Comparison of ENCODE assay signal across 22 cellular contexts in the genomic region with DNA sequence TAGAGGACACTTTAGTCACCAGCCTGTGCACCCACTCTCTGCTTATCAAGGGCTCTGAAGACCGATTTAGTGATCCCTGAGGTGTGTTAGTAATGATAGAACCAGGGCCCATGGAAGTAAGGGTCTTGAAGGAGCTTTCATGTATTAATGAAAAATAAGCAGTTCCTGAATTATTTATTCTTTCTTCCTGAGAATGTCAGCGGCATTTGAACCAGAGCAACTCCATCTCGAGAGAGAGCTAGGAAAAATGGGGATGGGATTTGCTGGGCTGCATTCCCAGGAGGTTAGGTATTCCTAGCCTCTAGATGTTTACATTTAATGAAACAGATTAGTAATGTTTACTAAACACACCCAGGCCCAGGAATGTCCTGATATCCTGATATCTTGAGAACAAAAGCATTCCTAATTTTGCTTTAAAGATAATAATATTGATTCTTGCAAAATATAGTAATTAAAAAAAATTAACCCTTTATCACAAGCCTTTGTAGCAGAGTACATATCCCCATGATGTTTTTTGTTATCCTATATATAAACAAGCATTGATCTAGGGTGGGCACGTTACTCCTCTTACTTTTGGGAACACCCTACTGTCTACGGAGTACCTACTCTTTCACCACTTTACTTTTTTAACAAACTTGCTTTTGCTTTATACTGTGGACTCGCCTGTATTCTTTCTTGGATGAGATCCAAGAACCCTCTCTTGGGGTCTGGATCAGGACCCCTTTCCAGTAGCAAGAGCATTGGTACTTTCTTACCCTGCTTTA.
DNase-seq lines count a peak whose midpoint lies in the region; ATAC-seq and TF ChIP-seq lines count a peak whose summit lies in the region.
"Had no signal": no experiment of that assay in that cellular context is flagged by ENCODE, and none has a peak within 500 bp of the region (broad histone marks: within the 10 kb centered on the region; RNA-seq: fewer than 3 reads in every experiment).

No MANE protein-coding gene starts in this region.

- no peak overlapping the region for H3K4me3 Mint-ChIP-seq in MCF 10A (ENCODE audit: unreplicated experiment)
- H3K4me3 Mint-ChIP-seq: activated CD8-positive, alpha-beta memory T cell treated with anti-CD3 and anti-CD28 coated beads, Interleukin-2, amount 10 ng/mL, durations not matched to agents 7 days and 5 days; CD14-positive monocyte; naive thymus-derived CD4-positive, alpha-beta T cell; T-helper 1 cell treated with Interleukin-12 subunit alpha and Interleukin-12 subunit beta and Interleukin-4 antibody, amounts not matched to agents 30 μg/mL and 1 μg/mL, for 36 hours had no signal

- BruUV-seq in MCF 10A (replicated peaks; lab: Mats Ljungman, UMichigan): no TSS peak

- H3K36me3 Mint-ChIP-seq in MCF 10A (ENCODE audit: insufficient read depth, unreplicated experiment): peaks cover 94% of the 10 kb centered on the region

- H3K4me1 ChIP-seq in breast epithelium: no peaks in the 10 kb centered on the region
- H3K4me1 ChIP-seq in body of pancreas: peaks cover 19% of the 10 kb centered on the region
- peaks cover 10% of the 10 kb centered on the region for H3K4me1 ChIP-seq in lower lobe of right lung
- H3K4me1 ChIP-seq: testis had no signal

- H3K27me3 ChIP-seq in breast epithelium (no peaks in the 10 kb centered on the region), body of pancreas (no peaks in the 10 kb centered on the region), lower lobe of right lung (ENCODE audit: low read depth) (no peaks in the 10 kb centered on the region)
- H3K27me3 ChIP-seq: gastroesophageal sphincter, MG63, testis had no signal

- H3K9me3 ChIP-seq in breast epithelium (no peaks in the 10 kb centered on the region), body of pancreas (no peaks in the 10 kb centered on the region), lower lobe of right lung (no peaks in the 10 kb centered on the region)
- H3K9me3 ChIP-seq: gastroesophageal sphincter, MG63, testis had no signal

- ATAC-seq in body of pancreas (peak; percentile 83), lower lobe of right lung (peak in 1 of 2 donors; percentile 86), GM21825 (IDR thresholded peaks at IDR 0.05; ENCODE audit: unreplicated experiment) (no peak), HG02763 (IDR thresholded peaks at IDR 0.05; ENCODE audit: unreplicated experiment) (no peak)
- ATAC-seq: activated CD8-positive, alpha-beta memory T cell treated with anti-CD3 and anti-CD28 coated beads, Interleukin-2, amount 10 ng/mL, durations not matched to agents 7 days and 5 days; gastroesophageal sphincter; naive thymus-derived CD4-positive, alpha-beta T cell had no signal

- POLR2A ChIA-PET in MCF 10A (lab: Yijun Ruan, JAX): interaction anchor here (1.2 to 1.9 kb wide), 2 partner anchors 12 to 62 kb away, joined by 3 to 5 read pairs; no protein-coding TSS in a partner anchor

- WGBS in body of pancreas, 2 donors: 52 to 53% methylated on average over 6 of the region's 6 CpGs

- H3K27me3 Mint-ChIP-seq in MCF 10A (ENCODE audit: insufficient read depth, unreplicated experiment): no peaks in the 10 kb centered on the region
- H3K27me3 Mint-ChIP-seq: activated CD8-positive, alpha-beta memory T cell treated with anti-CD3 and anti-CD28 coated beads, Interleukin-2, amount 10 ng/mL, durations not matched to agents 7 days and 5 days; naive thymus-derived CD4-positive, alpha-beta T cell had no signal

- peaks cover 7% of the 10 kb centered on the region for H3K36me3 ChIP-seq in breast epithelium
- peaks cover 5 to 19% of the 10 kb centered on the region in 2 donors for H3K36me3 ChIP-seq in body of pancreas (replicated peaks in 1 of 2; ENCODE audit: insufficient read depth in 1 of 2, low read depth in 2 of 2)
- peaks cover 68% of the 10 kb centered on the region for H3K36me3 ChIP-seq in lower lobe of right lung

- TF ChIP-seq POLR2A in breast epithelium (IDR thresholded peaks at IDR 0.05): no peak
- no peak for TF ChIP-seq POLR2A in body of pancreas (IDR thresholded peaks at IDR 0.05)

- intact Hi-C loops in MCF 10A (cut with micrococcal nuclease): no loop called here
- intact Hi-C loops in breast epithelium (cut with DNase I; ENCODE audit: low total_unique reads): no loop called here
- intact Hi-C loops in body of pancreas (cut with DNase I): no loop called here
- intact Hi-C loops in lower lobe of right lung (cut with DNase I): no loop called here

- peaks cover 10% of the 10 kb centered on the region for H3K4me1 Mint-ChIP-seq in MCF 10A (ENCODE audit: insufficient read depth, unreplicated experiment)
- H3K4me1 Mint-ChIP-seq: activated CD8-positive, alpha-beta memory T cell treated with anti-CD3 and anti-CD28 coated beads, Interleukin-2, amount 10 ng/mL, durations not matched to agents 7 days and 5 days; CD14-positive monocyte had no signal

- TF ChIP-seq CTCF in MCF 10A (IDR thresholded peaks at IDR 0.05; ENCODE audit: unreplicated experiment) (no peak), breast epithelium (IDR thresholded peaks at IDR 0.05) (no peak), body of pancreas (IDR thresholded peaks at IDR 0.05) (no peak), lower lobe of right lung (IDR thresholded peaks at IDR 0.05) (no peak)

- peak overlapping the region; percentile 31 for H3K27ac Mint-ChIP-seq in MCF 10A (ENCODE audit: low read depth, unreplicated experiment)
- H3K27ac Mint-ChIP-seq: activated CD8-positive, alpha-beta memory T cell treated with anti-CD3 and anti-CD28 coated beads, Interleukin-2, amount 10 ng/mL, durations not matched to agents 7 days and 5 days; T-helper 1 cell treated with Interleukin-12 subunit alpha and Interleukin-12 subunit beta and Interleukin-4 antibody, amounts not matched to agents 30 μg/mL and 1 μg/mL, for 36 hours had no signal

- H3K4me3 ChIP-seq in breast epithelium (no peak overlapping the region), body of pancreas (no peak overlapping the region), lower lobe of right lung (no peak overlapping the region)
- H3K4me3 ChIP-seq: gastroesophageal sphincter, MG63, testis had no signal

- DNase-seq in MCF 10A (ENCODE audit: unreplicated experiment) (no peak), breast epithelium (ENCODE audit: low spot score in 2 of 2) (no peak), body of pancreas (peak in 1 of 4 donors; percentile 18), lower lobe of right lung (no peak), caudate nucleus (lab: John Stamatoyannopoulos, UW) (no peak), NCI-H1694 treated with DMSO at 0.1 percent for 48 hours (lab: John Stamatoyannopoulos, UW) (no peak)
- DNase-seq: activated CD4-positive, CD25-positive, alpha-beta regulatory T cell; activated CD8-positive, alpha-beta memory T cell treated with anti-CD3 and anti-CD28 coated beads, Interleukin-2, amount 10 ng/mL, durations not matched to agents 7 days and 5 days; activated gamma-delta T cell; DMS79; MG63; naive thymus-derived CD4-positive, alpha-beta T cell; NCI-H345; posterior cingulate gyrus; SHP77 treated with DMSO at 0.1 percent for 48 hours; small intestine; testis had no signal

- H3K27ac ChIP-seq in breast epithelium (no peak overlapping the region), body of pancreas (peak overlapping the region in 2 of 4 donors; percentile 6 to 46), lower lobe of right lung (peak overlapping the region; percentile 50), caudate nucleus (ENCODE audit: low read depth, low read length) (no peak overlapping the region)
- H3K27ac ChIP-seq: gastroesophageal sphincter, testis had no signal

- no peaks in the 10 kb centered on the region for H3K9me3 Mint-ChIP-seq in MCF 10A (ENCODE audit: unreplicated experiment)
- H3K9me3 Mint-ChIP-seq: CD14-positive monocyte; naive thymus-derived CD4-positive, alpha-beta T cell; T-helper 1 cell treated with Interleukin-12 subunit alpha and Interleukin-12 subunit beta and Interleukin-4 antibody, amounts not matched to agents 30 μg/mL and 1 μg/mL, for 36 hours had no signal

- CTCF ChIA-PET in MCF 10A (lab: Yijun Ruan, JAX): interaction anchor here (0.6 kb wide), 1 partner anchor 632 kb away, joined by 4 read pairs; no protein-coding TSS in a partner anchor
